10 cellular contexts compared by ENCODE assay signal in genomic region chr20:21397341-21398108, GRCh38. TPM values are rescaled to one million over a fixed set of nuclear protein-coding genes. Genes with fewer than 3 reads are reported as not detected.
DNase-seq lines count a peak whose midpoint lies in the region; ATAC-seq, FAIRE-seq and TF ChIP-seq lines count a peak whose summit lies in the region.
"Had no signal": no experiment of that assay in that cellular context is flagged by ENCODE, and none has a peak within 500 bp of the region (broad histone marks: within the 10 kb centered on the region; RNA-seq: fewer than 3 reads in every experiment).

Gene NKX2-4 (minus strand): TSS chr20:21397526. CDS start chr20:21397399, 127 bp downstream.

- H3K4me1 ChIP-seq in Peyer's patch = peaks cover 0 to 22% (median 9%) of the 10 kb centered on the region in 4 donors

- peak within 1 kb of the TSS; percentile 70 for H3K4me3 Mint-ChIP-seq in glutamatergic neuron (ENCODE audit: unreplicated experiment)
- H3K4me3 Mint-ChIP-seq in stimulated activated effector memory CD8-positive, alpha-beta T cell treated with anti-CD3 and anti-CD28 coated beads, Interleukin-12 subunit alpha, Interleukin-12 subunit beta, amount 100 ng/mL, for 72 hours = peak within 1 kb of the TSS; percentile 45

- H3K27me3 ChIP-seq in Peyer's patch = peaks cover 0 to 56% of the 10 kb centered on the region in 2 donors

- no peak for ATAC-seq in stimulated activated effector memory CD8-positive, alpha-beta T cell treated with anti-CD3 and anti-CD28 coated beads, Interleukin-12 subunit alpha, Interleukin-12 subunit beta, amount 100 ng/mL, for 72 hours
- ATAC-seq in sciatic nerve = no peak

- TF ChIP-seq CTCF in Peyer's patch (IDR thresholded peaks at IDR 0.05) (no peak), glutamatergic neuron (IDR thresholded peaks at IDR 0.05; ENCODE audit: partially characterized antibody, unreplicated experiment) (no peak)

- no peaks in the 10 kb centered on the region for H3K4me1 Mint-ChIP-seq in glutamatergic neuron (ENCODE audit: low read depth, unreplicated experiment)
- H3K4me1 Mint-ChIP-seq in stimulated activated effector memory CD8-positive, alpha-beta T cell treated with anti-CD3 and anti-CD28 coated beads, Interleukin-12 subunit alpha, Interleukin-12 subunit beta, amount 100 ng/mL, for 72 hours = peaks cover 17% of the 10 kb centered on the region

- no peak for TF ChIP-seq POLR2A in Peyer's patch (IDR thresholded peaks at IDR 0.05)

- no peaks in the 10 kb centered on the region for H3K36me3 ChIP-seq in Peyer's patch
- H3K36me3 ChIP-seq: cardiac muscle cell had no signal

- H3K36me3 Mint-ChIP-seq in glutamatergic neuron (ENCODE audit: unreplicated experiment) = no peaks in the 10 kb centered on the region
- H3K36me3 Mint-ChIP-seq in stimulated activated effector memory CD8-positive, alpha-beta T cell treated with anti-CD3 and anti-CD28 coated beads, Interleukin-12 subunit alpha, Interleukin-12 subunit beta, amount 100 ng/mL, for 72 hours = no peaks in the 10 kb centered on the region

- intact Hi-C loops in sciatic nerve (cut with DNase I) = no loop called here

- H3K27me3 Mint-ChIP-seq in glutamatergic neuron (ENCODE audit: unreplicated experiment) = peaks cover 26% of the 10 kb centered on the region

- DNase-seq in NCI-H2227 (lab: John Stamatoyannopoulos, UW; ENCODE audit: unreplicated experiment) = peak; percentile 27
- no peak for DNase-seq in NCI-H2227 treated with DMSO at 0.1 percent for 48 hours (lab: John Stamatoyannopoulos, UW)
- no peak for DNase-seq in Peyer's patch
- DNase-seq in glutamatergic neuron = no peak
- no peak for DNase-seq in stimulated activated effector memory CD8-positive, alpha-beta T cell treated with anti-CD3 and anti-CD28 coated beads, Interleukin-12 subunit alpha, Interleukin-12 subunit beta, amount 100 ng/mL, for 72 hours (ENCODE audit: low spot score in 2 of 2)
- no peak for DNase-seq in sciatic nerve (ENCODE audit: low spot score)
- no peak for DNase-seq in NCI-H1694 treated with DMSO at 0.1 percent for 48 hours (lab: John Stamatoyannopoulos, UW)
- no peak for DNase-seq in RCC 7860 (ENCODE audit: low spot score)
- DNase-seq: T1000 had no signal

- peak within 1 kb of the TSS in 3 of 4 donors; percentile 12 to 36 (median 33) for H3K4me3 ChIP-seq in Peyer's patch
- H3K4me3 ChIP-seq: cardiac muscle cell had no signal

- H3K27ac ChIP-seq in Peyer's patch = no peak within 1 kb of the TSS
- H3K27ac ChIP-seq: cardiac muscle cell had no signal

- H3K27ac Mint-ChIP-seq in glutamatergic neuron (ENCODE audit: unreplicated experiment) = no peak within 1 kb of the TSS
- no peak within 1 kb of the TSS for H3K27ac Mint-ChIP-seq in stimulated activated effector memory CD8-positive, alpha-beta T cell treated with anti-CD3 and anti-CD28 coated beads, Interleukin-12 subunit alpha, Interleukin-12 subunit beta, amount 100 ng/mL, for 72 hours

- FAIRE-seq in RCC 7860 (lab: Jason Lieb, UNC) = no peak

- peaks cover 10% of the 10 kb centered on the region for H3K9me3 Mint-ChIP-seq in glutamatergic neuron (ENCODE audit: unreplicated experiment)
- H3K9me3 Mint-ChIP-seq in stimulated activated effector memory CD8-positive, alpha-beta T cell treated with anti-CD3 and anti-CD28 coated beads, Interleukin-12 subunit alpha, Interleukin-12 subunit beta, amount 100 ng/mL, for 72 hours = no peaks in the 10 kb centered on the region

- no peaks in the 10 kb centered on the region for H3K9me3 ChIP-seq in Peyer's patch

RNA-seq across cellular contexts. Expression of gene NKX2-4, which starts in this region (rescaled TPM):
- total RNA-seq in Peyer's patch (not detected), glutamatergic neuron (ENCODE audit: unreplicated experiment) (not detected), sciatic nerve (not detected)
- total RNA-seq: cardiac muscle cell had no signal
